Comparison of ENCODE assay signal across 10 cellular contexts in genomic region chr12:132413931-132414588, GRCh38.
DNase-seq lines count a peak whose midpoint lies in the region; ATAC-seq and TF ChIP-seq lines count a peak whose summit lies in the region.
"Had no signal": no experiment of that assay in that cellular context is flagged by ENCODE, and none has a peak within 500 bp of the region (broad histone marks: within the 10 kb centered on the region; RNA-seq: fewer than 3 reads in every experiment).

No MANE protein-coding gene starts in this region.

- peaks cover 0 to 4% of the 10 kb centered on the region in 2 donors for H3K4me1 Mint-ChIP-seq in natural killer cell

- H3K36me3 Mint-ChIP-seq in natural killer cell, result no peaks in the 10 kb centered on the region
- H3K36me3 Mint-ChIP-seq: natural killer cell treated with Interleukin-12 subunit alpha and Interleukin-12 subunit beta and Interleukin-15 and Interleukin-18, amount 100 ng/mL, for 72 hours had no signal

- no peak overlapping the region for H3K27ac Mint-ChIP-seq in natural killer cell
- H3K27ac Mint-ChIP-seq: natural killer cell treated with Interleukin-12 subunit alpha and Interleukin-12 subunit beta and Interleukin-15 and Interleukin-18, amount 100 ng/mL, for 72 hours had no signal

- no peaks in the 10 kb centered on the region for H3K9me3 ChIP-seq in hepatocyte (ENCODE audit: low read depth)
- no peaks in the 10 kb centered on the region for H3K9me3 ChIP-seq in MG63
- H3K9me3 ChIP-seq: SJSA1 had no signal

- no peaks in the 10 kb centered on the region for H4K20me1 ChIP-seq in hepatocyte (ENCODE audit: insufficient read depth, poor library complexity, severe bottlenecking)

- intact Hi-C loops in natural killer cell (cut with micrococcal nuclease), result loop anchor here (1.0 kb wide), 1 partner anchor 260 kb away; no protein-coding TSS in a partner anchor

- no peak overlapping the region for H3K27ac ChIP-seq in 22Rv1
- no peak overlapping the region for H3K27ac ChIP-seq in hepatocyte
- H3K27ac ChIP-seq: SJSA1 had no signal

- H3K9me2 ChIP-seq in hepatocyte (replicated peaks; ENCODE audit: insufficient read depth), result no peaks in the 10 kb centered on the region

- H3K9me3 Mint-ChIP-seq in natural killer cell, result no peaks in the 10 kb centered on the region
- H3K9me3 Mint-ChIP-seq: natural killer cell treated with Interleukin-12 subunit alpha and Interleukin-12 subunit beta and Interleukin-15 and Interleukin-18, amount 100 ng/mL, for 72 hours had no signal

- ATAC-seq in SK-N-SH treated with all-trans-retinoic acid at 6 μM for 48 hours (peak; percentile 47), natural killer cell (no peak), HG03565 (IDR thresholded peaks at IDR 0.05; ENCODE audit: unreplicated experiment) (no peak)

- no peak overlapping the region for H3K4me3 ChIP-seq in hepatocyte
- no peak overlapping the region for H3K4me3 ChIP-seq in MG63
- H3K4me3 ChIP-seq: SJSA1 had no signal

- DNase-seq in GM10266 (ENCODE audit: extremely low spot score) (no peak), hepatocyte (ENCODE audit: low spot score) (peak; percentile 43), NCI-H2029 treated with DMSO at 0.1 percent for 48 hours (lab: John Stamatoyannopoulos, UW) (no peak), natural killer cell (no peak), MG63 (no peak)

- H3K4me3 Mint-ChIP-seq in natural killer cell, result no peak overlapping the region
- H3K4me3 Mint-ChIP-seq: natural killer cell treated with Interleukin-12 subunit alpha and Interleukin-12 subunit beta and Interleukin-15 and Interleukin-18, amount 100 ng/mL, for 72 hours had no signal

- H3K4me2 ChIP-seq in hepatocyte, result no peak overlapping the region

- peaks cover 19% of the 10 kb centered on the region for H3K27me3 ChIP-seq in hepatocyte
- H3K27me3 ChIP-seq in MG63, result peaks cover 24% of the 10 kb centered on the region

- no peaks in the 10 kb centered on the region for H3K79me2 ChIP-seq in hepatocyte

- H3K36me3 ChIP-seq in hepatocyte (replicated peaks; ENCODE audit: insufficient read depth, low read depth), result no peaks in the 10 kb centered on the region
- no peaks in the 10 kb centered on the region for H3K36me3 ChIP-seq in MG63
- H3K36me3 ChIP-seq: SJSA1 had no signal

- 51% methylated on average over 28 of the region's 36 CpGs for WGBS in hepatocyte (ENCODE audit: low lambda C conversion rate, missing lambda C conversion rate)

- TF ChIP-seq CTCF in 22Rv1 (IDR thresholded peaks at IDR 0.05) (peak; percentile 65), GM10266 (IDR thresholded peaks at IDR 0.05; ENCODE audit: control insufficient read depth, insufficient read depth, low read depth, missing control alignments) (peak; percentile 55), hepatocyte (IDR thresholded peaks at IDR 0.05; ENCODE audit: poor library complexity) (peak; percentile 63), natural killer cell (IDR thresholded peaks at IDR 0.05) (no peak)

- H2AFZ ChIP-seq in hepatocyte, result no peak overlapping the region

- no peaks in the 10 kb centered on the region for H3K27me3 Mint-ChIP-seq in natural killer cell (ENCODE audit: low read depth in 2 of 2)

- peaks cover 5% of the 10 kb centered on the region for H3K4me1 ChIP-seq in hepatocyte (ENCODE audit: insufficient read depth)
- H3K4me1 ChIP-seq: SJSA1 had no signal

TF ChIP-seq in SK-N-SH treated with all-trans-retinoic acid at 6 μM for 48 hours, 23 proteins besides CTCF, POLR2A, EP300 and RAD21 (continues in another document):
- no peak for TF ChIP-seq ISL1 (CRISPR knock-in tag; IDR thresholded peaks at IDR 0.05)
- TF ChIP-seq ZFP3 (CRISPR knock-in tag; IDR thresholded peaks at IDR 0.05), result no peak
- TF ChIP-seq POU6F1 (CRISPR knock-in tag; IDR thresholded peaks at IDR 0.05; ENCODE audit: borderline replicate concordance, low read depth), result no peak
- TF ChIP-seq ZFP30 (CRISPR knock-in tag; IDR thresholded peaks at IDR 0.05), result no peak
- no peak for TF ChIP-seq TCF4 (CRISPR knock-in tag; IDR thresholded peaks at IDR 0.05; ENCODE audit: borderline replicate concordance)
- no peak for TF ChIP-seq CSDC2 (CRISPR knock-in tag; IDR thresholded peaks at IDR 0.05)
- TF ChIP-seq, protein P1, sequence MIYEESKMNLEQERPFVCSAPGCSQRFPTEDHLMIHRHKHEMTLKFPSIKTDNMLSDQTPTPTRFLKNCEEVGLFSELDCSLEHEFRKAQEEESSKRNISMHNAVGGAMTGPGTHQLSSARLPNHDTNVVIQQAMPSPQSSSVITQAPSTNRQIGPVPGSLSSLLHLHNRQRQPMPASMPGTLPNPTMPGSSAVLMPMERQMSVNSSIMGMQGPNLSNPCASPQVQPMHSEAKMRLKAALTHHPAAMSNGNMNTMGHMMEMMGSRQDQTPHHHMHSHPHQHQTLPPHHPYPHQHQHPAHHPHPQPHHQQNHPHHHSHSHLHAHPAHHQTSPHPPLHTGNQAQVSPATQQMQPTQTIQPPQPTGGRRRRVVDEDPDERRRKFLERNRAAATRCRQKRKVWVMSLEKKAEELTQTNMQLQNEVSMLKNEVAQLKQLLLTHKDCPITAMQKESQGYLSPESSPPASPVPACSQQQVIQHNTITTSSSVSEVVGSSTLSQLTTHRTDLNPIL (CRISPR knock-in tag; IDR thresholded peaks at IDR 0.05; ENCODE audit: low read depth), result no peak
- TF ChIP-seq TOX (CRISPR knock-in tag; IDR thresholded peaks at IDR 0.05; ENCODE audit: borderline replicate concordance), result no peak
- TF ChIP-seq, protein P2, sequence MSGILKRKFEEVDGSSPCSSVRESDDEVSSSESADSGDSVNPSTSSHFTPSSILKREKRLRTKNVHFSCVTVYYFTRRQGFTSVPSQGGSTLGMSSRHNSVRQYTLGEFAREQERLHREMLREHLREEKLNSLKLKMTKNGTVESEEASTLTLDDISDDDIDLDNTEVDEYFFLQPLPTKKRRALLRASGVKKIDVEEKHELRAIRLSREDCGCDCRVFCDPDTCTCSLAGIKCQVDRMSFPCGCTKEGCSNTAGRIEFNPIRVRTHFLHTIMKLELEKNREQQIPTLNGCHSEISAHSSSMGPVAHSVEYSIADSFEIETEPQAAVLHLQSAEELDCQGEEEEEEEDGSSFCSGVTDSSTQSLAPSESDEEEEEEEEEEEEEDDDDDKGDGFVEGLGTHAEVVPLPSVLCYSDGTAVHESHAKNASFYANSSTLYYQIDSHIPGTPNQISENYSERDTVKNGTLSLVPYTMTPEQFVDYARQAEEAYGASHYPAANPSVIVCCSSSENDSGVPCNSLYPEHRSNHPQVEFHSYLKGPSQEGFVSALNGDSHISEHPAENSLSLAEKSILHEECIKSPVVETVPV (CRISPR knock-in tag; IDR thresholded peaks at IDR 0.05), result no peak
- TF ChIP-seq PATZ1 (CRISPR knock-in tag; IDR thresholded peaks at IDR 0.05; ENCODE audit: borderline replicate concordance), result no peak
- no peak for TF ChIP-seq ARNTL (CRISPR knock-in tag; IDR thresholded peaks at IDR 0.05; ENCODE audit: borderline replicate concordance, low read depth)
- no peak for TF ChIP-seq ESRRG (CRISPR knock-in tag; IDR thresholded peaks at IDR 0.05)
- no peak for TF ChIP-seq PPARA (CRISPR knock-in tag; IDR thresholded peaks at IDR 0.05; ENCODE audit: borderline replicate concordance)
